In genomic region chr22:28829358-28830181, GRCh38 we compare ENCODE assay signal across 8 cellular contexts. TPM values are rescaled to one million over a fixed set of nuclear protein-coding genes. Genes with fewer than 3 reads are reported as not detected.
DNase-seq lines count a peak whose midpoint lies in the region; ATAC-seq and TF ChIP-seq lines count a peak whose summit lies in the region.

No MANE protein-coding gene starts in this region.

- intact Hi-C loops in lower leg skin (cut with DNase I; ENCODE audit: low total_unique reads): loop anchor here (5.0 kb wide), 1 partner anchor 227 kb away; no protein-coding TSS in a partner anchor

- H3K4me3 ChIP-seq in lower leg skin (ENCODE audit: low read depth, poor library complexity, severe bottlenecking): no peak overlapping the region

- 39 to 41% methylated on average over 12 of the region's 12 CpGs for WGBS in lower leg skin, 2 donors

- no peak for TF ChIP-seq POLR2A in lower leg skin (IDR thresholded peaks at IDR 0.05)

- DNase-seq in AG08395 (ENCODE audit: low spot score) (peak; percentile 83), NCI-H226 (peak; percentile 25), dermis microvascular lymphatic vessel endothelial cell (ENCODE audit: low read depth in 2 of 2) (peak; percentile 61 to 69), lower leg skin (ENCODE audit: low spot score in 2 of 2) (peak; percentile 76 to 94)
- DNase-seq in activated CD4-positive, alpha-beta T cell treated with anti-CD3 and anti-CD28 coated beads, Interleukin-2, amount 50 U/mL, for 1 hour: peak; percentile 74
- peak; percentile 64 to 66 for DNase-seq in stimulated activated CD4-positive, alpha-beta T cell treated with anti-CD3 and anti-CD28 coated beads, Interleukin-4, amount 100 ng/mL, for 4 hours

- ATAC-seq in GM18858 (IDR thresholded peaks at IDR 0.05; ENCODE audit: unreplicated experiment) (peak; percentile 40), HG02642 (IDR thresholded peaks at IDR 0.05; ENCODE audit: poor library complexity, unreplicated experiment) (no peak)

- TF ChIP-seq CTCF in lower leg skin (IDR thresholded peaks at IDR 0.05): peak in 1 of 3 donors; percentile 97

RNA-seq across cellular contexts. Expression of gene XBP1, which starts 29.2 kb away (rescaled TPM):
- total RNA-seq in dermis microvascular lymphatic vessel endothelial cell (71.6 and 103 TPM in 2 replicates), lower leg skin (100 to 1,000 TPM; 128 to 256 (median 191) TPM)

RNA-seq across cellular contexts. Expression of gene ZNRF3, which starts 53.8 kb away (rescaled TPM):
- total RNA-seq in dermis microvascular lymphatic vessel endothelial cell (1.5 and 2.5 TPM in 2 replicates), lower leg skin (10 to 100 TPM; 17.2 to 22.8 (median 19.5) TPM)

RNA-seq across cellular contexts. Expression of gene CCDC117, which starts 57.1 kb away (rescaled TPM):
- 13.1 and 13.7 TPM in 2 replicates for total RNA-seq in dermis microvascular lymphatic vessel endothelial cell
- total RNA-seq in lower leg skin: 10 to 100 TPM; 15.1 to 20.8 (median 16.7) TPM

Comparison
In these comparisons a context has a peak if more than half of its experiments do, and no peak if none do; other contexts are left out.
1. DNase-seq: peak in every context shown above with its lines; median percentile 85 in lower leg skin; 83 in AG08395; 74 in activated CD4-positive, alpha-beta T cell treated with anti-CD3 and anti-CD28 coated beads, Interleukin-2, amount 50 U/mL, for 1 hour; 65 in dermis microvascular lymphatic vessel endothelial cell; 65 in stimulated activated CD4-positive, alpha-beta T cell treated with anti-CD3 and anti-CD28 coated beads, Interleukin-4, amount 100 ng/mL, for 4 hours; 25 in NCI-H226.